1 cellular context compared by ENCODE assay signal in genomic region chr3:69084326-69084667, GRCh38.
TF ChIP-seq lines count a peak whose summit lies in the region.

No MANE protein-coding gene starts in this region.

TF ChIP-seq in K562, 482 proteins besides CTCF, POLR2A, EP300 and RAD21 (continued from another document):
- TF ChIP-seq ZNF449 (CRISPR knock-in tag; IDR thresholded peaks at IDR 0.05) (no peak), NFXL1 (CRISPR knock-in tag; IDR thresholded peaks at IDR 0.05) (no peak), FOXM1 (IDR thresholded peaks at IDR 0.05; ENCODE audit: low read depth) (no peak), FOXM1 (CRISPR knock-in tag; IDR thresholded peaks at IDR 0.05; ENCODE audit: low read depth) (no peak), HSF4 (CRISPR knock-in tag; IDR thresholded peaks at IDR 0.05; ENCODE audit: borderline replicate concordance) (no peak), LARP7 (IDR thresholded peaks at IDR 0.05) (no peak), MAFK (IDR thresholded peaks at IDR 0.05; ENCODE audit: low read length) (no peak), KAT2B (IDR thresholded peaks at IDR 0.05; ENCODE audit: low read depth, low read length) (no peak), MED1 (CRISPR knock-in tag; IDR thresholded peaks at IDR 0.05; ENCODE audit: borderline replicate concordance) (no peak), ZNF518B (CRISPR knock-in tag; IDR thresholded peaks at IDR 0.05) (no peak), MCM7 (IDR thresholded peaks at IDR 0.05) (no peak), CCAR2 (IDR thresholded peaks at IDR 0.05; ENCODE audit: low read depth, low read length) (no peak), CREM (IDR thresholded peaks at IDR 0.05; ENCODE audit: low read depth) (no peak), NFIC (IDR thresholded peaks at IDR 0.05) (no peak), ZNF57 (CRISPR knock-in tag; IDR thresholded peaks at IDR 0.05) (no peak), NUFIP1 (IDR thresholded peaks at IDR 0.05; ENCODE audit: partially characterized antibody) (no peak), GABPB2 (CRISPR knock-in tag; conservative IDR thresholded peaks at IDR 0.05) (no peak), ZNF785 (CRISPR knock-in tag; IDR thresholded peaks at IDR 0.05) (no peak), GTF2A2 (tag; IDR thresholded peaks at IDR 0.05) (no peak), NR0B1 (IDR thresholded peaks at IDR 0.05; ENCODE audit: partially characterized antibody) (no peak), TBP (optimal IDR thresholded peaks at IDR 0.05; ENCODE audit: low read depth, low read length) (no peak), HDAC1 (IDR thresholded peaks at IDR 0.05) (no peak; a peak in 1 of 4 replicates), ID3 (CRISPR knock-in tag; IDR thresholded peaks at IDR 0.05) (no peak), ID3 (tag; IDR thresholded peaks at IDR 0.05) (no peak), MAFF (IDR thresholded peaks at IDR 0.05; ENCODE audit: low read length) (no peak), PHF21A (IDR thresholded peaks at IDR 0.05; ENCODE audit: borderline replicate concordance, low read depth) (no peak), CBX3 (IDR thresholded peaks at IDR 0.05; ENCODE audit: borderline replicate concordance in 1 of 2, low read length in 2 of 2) (no peak), MLLT1 (IDR thresholded peaks at IDR 0.05) (no peak), DPF2 (IDR thresholded peaks at IDR 0.05) (peak; percentile 55; the same call in 1 of the 2 replicates), U2AF2 (optimal IDR thresholded peaks at IDR 0.05; ENCODE audit: low read depth, low read length) (no peak), ZSCAN29 (IDR thresholded peaks at IDR 0.05) (no peak), PBX2 (CRISPR knock-in tag; IDR thresholded peaks at IDR 0.05; ENCODE audit: low read depth) (no peak), PBX2 (tag; conservative IDR thresholded peaks at IDR 0.05; ENCODE audit: low read depth) (no peak), ETV6 (IDR thresholded peaks at IDR 0.05; ENCODE audit: borderline replicate concordance in 1 of 2, low read depth in 2 of 2, low read length in 1 of 2) (no peak), ETV6 (CRISPR knock-in tag; IDR thresholded peaks at IDR 0.05; ENCODE audit: borderline replicate concordance) (no peak), FOXJ2 (tag; IDR thresholded peaks at IDR 0.05) (0 out of 2 replicates have a peak, but pooled peaks have one; percentile 35), ZNF224 (CRISPR knock-in tag; IDR thresholded peaks at IDR 0.05) (no peak), RHOXF2B (CRISPR knock-in tag; conservative IDR thresholded peaks at IDR 0.05) (no peak)
